In the genomic region with DNA sequence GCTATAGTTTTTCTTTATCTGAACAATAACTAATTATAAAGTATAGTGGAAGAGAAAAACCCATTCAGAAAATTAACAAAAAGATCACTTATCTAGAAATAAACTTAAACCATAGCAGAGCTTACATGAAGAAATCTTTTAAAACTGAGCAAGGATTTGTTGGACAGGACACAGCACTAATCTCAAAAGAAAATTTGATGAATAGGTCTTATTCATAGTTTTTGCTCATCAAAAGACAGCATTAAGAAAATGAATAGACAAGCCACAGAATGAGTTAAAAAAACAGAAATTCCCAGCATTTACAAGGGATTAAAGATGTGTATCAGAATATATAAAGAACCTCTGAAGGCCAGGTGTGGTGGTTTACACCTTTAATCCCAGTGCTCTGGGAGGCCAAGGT, we compare ENCODE assay signal across 5 cellular contexts.
"Had no signal": no experiment of that assay in that cellular context is flagged by ENCODE, and none has a peak within 500 bp of the region (broad histone marks: within the 10 kb centered on the region; RNA-seq: fewer than 3 reads in every experiment).

No MANE protein-coding gene starts in this region.

- DNase-seq: Karpas-422, KBM-7, KG1 had no signal

- H3K4me3 ChIP-seq: K562 had no signal

- ATAC-seq: HepG2, K562 had no signal
